In genomic region chr7:153327683-153328082, GRCh38 we compare ENCODE assay signal across 2 cellular contexts.
TF ChIP-seq lines count a peak whose summit lies in the region.

No MANE protein-coding gene starts in this region.

TF ChIP-seq in HepG2, 621 proteins besides CTCF, POLR2A, EP300 and RAD21 (continued from another document):
- TF ChIP-seq ZNF782 (CRISPR knock-in tag; IDR thresholded peaks at IDR 0.05; ENCODE audit: borderline replicate concordance) (no peak), RAD51 (IDR thresholded peaks at IDR 0.05; ENCODE audit: borderline replicate concordance) (peak; percentile 71; the same call in 1 of the 2 replicates), USF2 (IDR thresholded peaks at IDR 0.05; ENCODE audit: low read depth, low read length) (0 out of 2 replicates have a peak, but pooled peaks have one; percentile 22), USF2 (CRISPR knock-in tag; IDR thresholded peaks at IDR 0.05; ENCODE audit: borderline replicate concordance) (no peak), RFXANK (CRISPR knock-in tag; IDR thresholded peaks at IDR 0.05) (no peak), ZNF138 (CRISPR knock-in tag; IDR thresholded peaks at IDR 0.05; ENCODE audit: low read depth) (no peak), AGO1 (IDR thresholded peaks at IDR 0.05; ENCODE audit: low read depth, low read length, poor library complexity, severe bottlenecking) (no peak), NFYB (CRISPR knock-in tag; IDR thresholded peaks at IDR 0.05) (no peak), LCORL (IDR thresholded peaks at IDR 0.05) (no peak), LCORL (CRISPR knock-in tag; IDR thresholded peaks at IDR 0.05) (no peak), MLX (CRISPR knock-in tag; IDR thresholded peaks at IDR 0.05) (no peak), KLF15 (CRISPR knock-in tag; IDR thresholded peaks at IDR 0.05; ENCODE audit: borderline replicate concordance) (no peak), FLYWCH1 (CRISPR knock-in tag; IDR thresholded peaks at IDR 0.05) (no peak), CREM (IDR thresholded peaks at IDR 0.05) (no peak), CREM (CRISPR knock-in tag; IDR thresholded peaks at IDR 0.05) (no peak)
TF ChIP-seq in HepG2: peak in this region for 2.

TF ChIP-seq in K562, 482 proteins besides CTCF, POLR2A, EP300 and RAD21 (continued from another document):
- TF ChIP-seq USF2 (CRISPR knock-in tag; IDR thresholded peaks at IDR 0.05) = 0 out of 2 replicates have a peak, but pooled peaks have one; percentile 10
- no peak for TF ChIP-seq ZNF830 (CRISPR knock-in tag; IDR thresholded peaks at IDR 0.05)
- no peak for TF ChIP-seq ZNF165 (CRISPR knock-in tag; IDR thresholded peaks at IDR 0.05; ENCODE audit: borderline replicate concordance)
- peak; percentile 65 for TF ChIP-seq RAD51 (IDR thresholded peaks at IDR 0.05; ENCODE audit: borderline replicate concordance, low read depth)
TF ChIP-seq in K562: peak in this region for 4.
